8 cellular contexts compared by ENCODE assay signal in the genomic region with DNA sequence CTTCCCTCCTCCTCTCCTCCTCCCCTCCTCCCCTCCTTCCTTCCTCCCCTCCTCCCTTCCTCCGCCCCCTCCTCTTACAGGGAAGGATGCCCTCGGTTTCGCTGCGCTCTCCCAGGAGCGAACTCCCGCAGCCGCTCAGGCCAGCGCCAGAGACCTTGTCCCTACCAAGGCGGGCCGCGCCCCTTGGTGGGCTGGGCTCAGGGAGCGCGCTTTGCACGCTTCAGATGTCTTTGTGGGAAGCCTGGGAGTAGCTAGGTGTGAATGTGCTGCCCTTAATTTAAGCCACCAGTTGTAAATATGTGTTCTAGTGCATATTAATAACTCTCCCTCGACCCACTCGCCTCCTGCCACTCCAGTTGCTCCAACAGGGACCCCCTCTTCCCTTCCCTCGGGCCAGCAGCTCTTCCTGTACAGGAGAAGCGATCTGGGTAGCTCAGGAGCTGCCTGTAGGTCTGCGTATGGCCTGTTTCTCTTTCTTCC. TPM values are rescaled to one million over a fixed set of nuclear protein-coding genes. Genes with fewer than 3 reads are reported as not detected.
A peak's percentile ranks its signal among the peaks of the same experiment; 100 is the strongest.
DNase-seq lines count a peak whose midpoint lies in the region; ATAC-seq and TF ChIP-seq lines count a peak whose summit lies in the region.

No MANE protein-coding gene starts in this region.

- no peaks in the 10 kb centered on the region for H3K9me3 ChIP-seq in suprapubic skin

- WGBS in suprapubic skin, result 14% methylated on average over 19 of the region's 19 CpGs

- no peaks in the 10 kb centered on the region for H3K36me3 ChIP-seq in brain microvascular endothelial cell (replicated peaks)
- no peaks in the 10 kb centered on the region for H3K36me3 ChIP-seq in suprapubic skin

- intact Hi-C loops in left colon (cut with DNase I, micrococcal nuclease), result no loop called here

- TF ChIP-seq POLR2A in suprapubic skin (IDR thresholded peaks at IDR 0.05), result no peak

- H3K4me3 ChIP-seq in GM12864 (ENCODE audit: low read depth, low read length) (peak overlapping the region; percentile 54; the same call in 1 of the 2 replicates), brain microvascular endothelial cell (ENCODE audit: low read depth, low read length) (peak overlapping the region; percentile 62), suprapubic skin (peak overlapping the region; percentile 54)

- in situ Hi-C loops in brain microvascular endothelial cell (cut with HindIII; ENCODE audit: low pct_ligation_motif_present, low sequenced_read_pairs), result no loop called here

- H3K27me3 ChIP-seq in brain microvascular endothelial cell (replicated peaks), result no peaks in the 10 kb centered on the region
- H3K27me3 ChIP-seq in suprapubic skin, result peaks cover 20% of the 10 kb centered on the region

- DNase-seq in GM12864 (ENCODE audit: low read depth), result no peak
- DNase-seq in NCI-H510A (lab: John Stamatoyannopoulos, UW), result peak; percentile 43
- no peak for DNase-seq in brain microvascular endothelial cell
- DNase-seq in left colon, result peak in 1 of 2 donors; percentile 56
- DNase-seq in suprapubic skin (ENCODE audit: low spot score in 2 of 2), result no peak
- DNase-seq in GOT3 (lab: John Stamatoyannopoulos, UW), result no peak
- no peak for DNase-seq in activated CD4-positive, CD25-positive, alpha-beta regulatory T cell (lab: John Stamatoyannopoulos, UW)

- ATAC-seq in left colon (peak; percentile 71), GM21786 (IDR thresholded peaks at IDR 0.05; ENCODE audit: unreplicated experiment) (no peak)

- peaks cover 14% of the 10 kb centered on the region for H3K4me1 ChIP-seq in suprapubic skin

- no peak for TF ChIP-seq EP300 in suprapubic skin (IDR thresholded peaks at IDR 0.05)

- H3K27ac ChIP-seq in brain microvascular endothelial cell (no peak overlapping the region), suprapubic skin (no peak overlapping the region)

- no peak for TF ChIP-seq CTCF in GM12864 (IDR thresholded peaks at IDR 0.05; ENCODE audit: low read depth, low read length, missing control alignments)
- no peak for TF ChIP-seq CTCF in brain microvascular endothelial cell (IDR thresholded peaks at IDR 0.05; ENCODE audit: low read depth, low read length, missing control alignments)
- TF ChIP-seq CTCF in suprapubic skin (IDR thresholded peaks at IDR 0.05), result no peak

RNA-seq across cellular contexts. Expression of gene MAP3K9, which starts 13.4 kb away (rescaled TPM):
- total RNA-seq in left colon (10 to 100 TPM; 10.0 to 12.4 TPM), suprapubic skin (10 to 100 TPM; 12.6 to 16.5 (median 14.7) TPM)
